1 cellular context compared by ENCODE assay signal in the genomic region with DNA sequence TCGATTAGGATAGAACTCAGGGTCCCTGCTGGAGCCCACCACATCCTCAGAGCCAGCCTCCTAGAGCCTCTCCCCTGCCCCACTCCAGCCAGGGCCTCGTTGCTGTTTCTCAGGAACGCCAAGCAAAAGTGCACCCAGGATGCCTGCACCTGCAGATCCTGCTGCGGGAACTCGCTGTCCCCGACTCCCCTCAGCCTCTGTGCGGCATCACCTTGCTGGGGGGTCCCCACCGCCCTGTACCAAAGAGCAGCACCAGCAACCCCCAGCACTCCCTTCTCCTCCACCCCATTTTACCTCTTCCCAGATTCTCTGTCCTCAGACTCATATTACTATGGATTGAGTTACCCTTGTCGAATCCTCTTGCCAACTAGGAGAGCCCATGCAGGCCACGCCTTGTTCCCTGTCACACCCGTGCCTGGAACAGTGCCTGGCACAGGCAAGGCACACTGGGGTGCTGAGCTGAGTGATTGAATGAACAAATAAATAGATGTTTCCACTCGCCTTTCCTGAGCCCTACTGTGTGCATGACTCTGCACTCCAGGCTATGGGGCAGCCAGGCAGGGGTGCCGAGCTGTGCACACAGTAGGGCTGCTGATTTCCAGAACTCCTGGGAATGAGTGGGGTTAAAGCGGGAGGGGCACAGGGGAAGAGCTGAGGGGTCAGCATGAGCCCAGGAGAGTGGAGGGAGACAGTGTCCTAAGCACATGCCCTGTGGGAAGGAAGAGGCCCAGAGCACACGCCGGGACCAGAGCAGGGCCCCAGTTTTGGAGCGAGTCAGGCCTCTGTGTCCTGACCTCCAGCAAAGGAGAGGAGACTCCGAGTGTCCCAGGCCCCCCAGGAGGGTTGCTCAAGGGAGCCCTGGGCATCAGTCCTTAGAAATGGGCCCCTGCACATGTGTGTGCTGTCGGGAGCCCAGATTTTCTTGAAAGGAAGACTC.
A peak's percentile ranks its signal among the peaks of the same experiment; 100 is the strongest.
TF ChIP-seq lines count a peak whose summit lies in the region.

No MANE protein-coding gene starts in this region.

TF ChIP-seq in HepG2, 621 proteins besides CTCF, POLR2A, EP300 and RAD21:
- TF ChIP-seq ZC3H4 (CRISPR knock-in tag; IDR thresholded peaks at IDR 0.05; ENCODE audit: borderline replicate concordance): no peak
- TF ChIP-seq ZNF7 (CRISPR knock-in tag; IDR thresholded peaks at IDR 0.05): no peak
- peak; percentile 74; the same call in 1 of the 2 replicates for TF ChIP-seq ZKSCAN1 (IDR thresholded peaks at IDR 0.05; ENCODE audit: low read length)
- TF ChIP-seq ZNF263 (CRISPR knock-in tag; IDR thresholded peaks at IDR 0.05): no peak
- no peak for TF ChIP-seq YEATS2 (CRISPR knock-in tag; IDR thresholded peaks at IDR 0.05; ENCODE audit: borderline replicate concordance)
